12 cellular contexts compared by ENCODE assay signal in the genomic region with DNA sequence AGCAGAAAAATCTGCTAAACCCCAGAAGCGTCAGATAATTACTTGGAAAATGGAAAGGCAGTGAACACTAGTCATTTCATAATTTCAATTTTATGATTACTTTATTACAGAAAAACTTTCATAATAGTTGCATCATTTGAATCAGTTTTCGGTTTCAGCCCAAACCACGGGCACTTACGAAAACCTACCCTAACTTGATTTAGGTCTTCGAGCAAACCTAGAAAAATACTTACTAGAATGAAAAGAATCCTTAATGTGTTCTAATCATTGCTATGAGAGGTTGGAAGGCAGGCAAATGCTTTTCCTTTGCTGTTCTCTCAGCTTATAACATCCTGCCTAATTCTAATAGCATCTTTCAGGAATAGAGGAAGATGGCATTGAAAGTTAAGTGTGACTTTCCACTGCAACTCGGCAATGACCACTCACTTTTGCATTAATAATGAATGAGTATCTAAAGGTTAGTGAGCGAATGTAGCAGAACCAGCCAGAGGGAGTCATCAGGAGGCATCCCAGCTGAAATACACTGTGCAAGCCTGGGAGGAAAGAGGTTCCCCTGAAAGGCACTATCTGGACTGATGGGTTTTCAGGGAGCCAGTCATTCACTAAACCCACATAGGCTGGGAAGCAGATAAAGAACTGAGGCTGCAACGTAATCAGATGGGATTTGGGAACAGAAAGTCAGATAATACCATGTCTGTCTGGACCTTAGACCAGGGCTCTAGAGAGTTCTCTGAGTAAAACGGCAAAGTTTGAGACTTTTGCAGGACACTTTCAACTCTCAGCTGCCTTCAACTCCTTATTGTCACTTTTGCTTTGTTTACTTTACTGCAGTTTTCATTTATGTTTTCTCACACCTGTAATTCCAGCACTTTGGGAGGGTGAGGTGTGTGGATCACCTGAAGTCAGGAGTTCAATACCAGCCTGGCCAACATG.
DNase-seq lines count a peak whose midpoint lies in the region; ATAC-seq lines count a peak whose summit lies in the region.
"Had no signal": no experiment of that assay in that cellular context is flagged by ENCODE, and none has a peak within 500 bp of the region (broad histone marks: within the 10 kb centered on the region; RNA-seq: fewer than 3 reads in every experiment).

No MANE protein-coding gene starts in this region.

- H3K4me3 ChIP-seq in CD8-positive, alpha-beta memory T cell (ENCODE audit: low read length) = no peak overlapping the region
- H3K4me3 ChIP-seq: mucosa of descending colon had no signal

- peak overlapping the region; percentile 60 to 96 (median 90) for H3K27ac Mint-ChIP-seq in CD8-positive, alpha-beta memory T cell
- H3K27ac Mint-ChIP-seq in T-helper 17 cell (no peak overlapping the region), immature natural killer cell (peak overlapping the region; percentile 79 to 93 (median 92))

- no peak for DNase-seq in CD8-positive, alpha-beta memory T cell
- no peak for DNase-seq in T-helper 17 cell
- peak in 2 of 3 donors; percentile 20 to 31 for DNase-seq in immature natural killer cell
- no peak for DNase-seq in NCI-H226
- DNase-seq in C1 segment of cervical spinal cord (lab: John Stamatoyannopoulos, UW) = no peak
- DNase-seq: mucosa of descending colon, NCI-H1417 treated with DMSO at 0.1 percent for 48 hours, SHP77 treated with DMSO at 0.1 percent for 48 hours had no signal

- H3K4me3 Mint-ChIP-seq in CD8-positive, alpha-beta memory T cell = peak overlapping the region; percentile 33 to 76 (median 66)
- H3K4me3 Mint-ChIP-seq in T-helper 17 cell (peak overlapping the region; percentile 16), immature natural killer cell (peak overlapping the region; percentile 69 to 75 (median 71))

- H3K36me3 Mint-ChIP-seq in CD8-positive, alpha-beta memory T cell = peaks cover 0 to 26% (median 12%) of the 10 kb centered on the region in 3 donors
- H3K36me3 Mint-ChIP-seq in T-helper 17 cell (ENCODE audit: low read depth) (no peaks in the 10 kb centered on the region), immature natural killer cell (peaks cover 0 to 4% (median 0%) of the 10 kb centered on the region in 3 donors)

- peaks cover 8 to 25% (median 9%) of the 10 kb centered on the region in 5 donors for H3K9me3 Mint-ChIP-seq in CD8-positive, alpha-beta memory T cell
- peaks cover 0 to 2% (median 0%) of the 10 kb centered on the region in 6 donors for H3K9me3 Mint-ChIP-seq in immature natural killer cell

- peaks cover 73 to 88% (median 84%) of the 10 kb centered on the region in 3 donors for H3K4me1 Mint-ChIP-seq in CD8-positive, alpha-beta memory T cell
- H3K4me1 Mint-ChIP-seq in T-helper 17 cell (peaks cover 3% of the 10 kb centered on the region), immature natural killer cell (peaks cover 73 to 94% of the 10 kb centered on the region in 2 donors)

- no peak overlapping the region for H3K27ac ChIP-seq in CD8-positive, alpha-beta memory T cell (ENCODE audit: low read depth, low read length)
- H3K27ac ChIP-seq: C4-2B had no signal

- POLR2A ChIA-PET in CD8-positive, alpha-beta memory T cell (lab: Charles Lee) = interaction anchor here (0.5 to 1.1 kb wide), 3 partner anchors 130 to 1261 kb away, joined by 4 to 5 read pairs (median 4); no protein-coding TSS in a partner anchor

- CTCF ChIA-PET in CD8-positive, alpha-beta memory T cell (lab: Charles Lee) = interaction anchor here (1.7 to 1.9 kb wide), 2 partner anchors 10 to 13 kb away, joined by 6 to 8 read pairs; no protein-coding TSS in a partner anchor

- H3K27me3 Mint-ChIP-seq in CD8-positive, alpha-beta memory T cell = no peaks in the 10 kb centered on the region
- H3K27me3 Mint-ChIP-seq in T-helper 17 cell (no peaks in the 10 kb centered on the region), immature natural killer cell (ENCODE audit: low read depth in 3 of 3) (no peaks in the 10 kb centered on the region)

- no peaks in the 10 kb centered on the region for H3K36me3 ChIP-seq in CD8-positive, alpha-beta memory T cell (ENCODE audit: insufficient read depth, low read length)

- H3K27me3 ChIP-seq in CD8-positive, alpha-beta memory T cell (ENCODE audit: insufficient read depth, low read length, poor library complexity, severe bottlenecking) = no peaks in the 10 kb centered on the region

- peak; percentile 62 for ATAC-seq in GM21381 (IDR thresholded peaks at IDR 0.05; ENCODE audit: unreplicated experiment)
- no peak for ATAC-seq in T-helper 17 cell
- ATAC-seq in GM21723 (IDR thresholded peaks at IDR 0.05; ENCODE audit: unreplicated experiment) = no peak
- ATAC-seq in HG03135 (IDR thresholded peaks at IDR 0.05; ENCODE audit: unreplicated experiment) = no peak
- ATAC-seq: mucosa of descending colon had no signal

- H3K4me1 ChIP-seq in CD8-positive, alpha-beta memory T cell (ENCODE audit: insufficient read depth, low read length) = peaks cover 35% of the 10 kb centered on the region

- H3K9me3 ChIP-seq in CD8-positive, alpha-beta memory T cell (ENCODE audit: low read length) = no peaks in the 10 kb centered on the region
- H3K9me3 ChIP-seq in T-helper 17 cell (ENCODE audit: control insufficient read depth, low read length, poor library complexity, severe bottlenecking) = peaks cover 1% of the 10 kb centered on the region
- H3K9me3 ChIP-seq: mucosa of descending colon had no signal

Comparison
In these comparisons a context has a peak if more than half of its experiments do, and no peak if none do; other contexts are left out.
1. DNase-seq: peak in immature natural killer cell (2 of 3); none in CD8-positive, alpha-beta memory T cell (0 of 5), T-helper 17 cell (0 of 3), NCI-H226 (single experiment) and C1 segment of cervical spinal cord (0 of 14).
2. H3K4me3 Mint-ChIP-seq: peak in every context shown above with its lines; median percentile 71 in immature natural killer cell; 66 in CD8-positive, alpha-beta memory T cell; 16 in T-helper 17 cell.